In the genomic region with DNA sequence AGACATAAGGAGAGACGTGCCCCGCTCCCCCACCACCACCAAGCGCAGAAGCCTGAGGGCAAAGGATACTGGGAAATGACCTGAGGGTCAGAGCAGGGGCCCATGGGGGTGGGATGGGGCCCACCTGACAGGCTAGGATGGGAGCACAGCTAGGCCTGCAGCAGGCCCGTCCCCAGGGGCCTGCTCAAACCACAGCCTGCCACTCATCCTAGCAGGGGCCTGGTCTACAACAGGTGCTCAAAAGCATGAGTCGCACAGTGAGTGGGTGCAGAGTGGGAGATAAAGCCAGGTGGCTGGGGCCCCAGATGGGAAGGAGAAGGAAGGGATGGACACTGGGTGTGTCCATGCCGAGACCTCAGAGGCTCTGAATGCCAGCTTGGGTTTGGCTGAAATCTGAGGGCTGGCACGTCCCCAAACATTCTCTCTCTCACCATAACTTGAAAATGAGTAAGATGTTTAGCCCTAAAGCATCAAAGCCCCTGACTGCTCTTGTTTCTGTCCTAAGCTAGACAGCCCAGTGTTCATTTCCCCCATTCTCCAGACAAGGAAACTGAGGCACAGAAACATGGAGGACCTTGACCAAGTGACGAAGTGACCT, we compare ENCODE assay signal across 7 cellular contexts.
A peak's percentile ranks its signal among the peaks of the same experiment; 100 is the strongest.
DNase-seq lines count a peak whose midpoint lies in the region; ATAC-seq lines count a peak whose summit lies in the region.
"Not testable (repeated sequence)": the region's sequence is repeated elsewhere in the genome, so short reads cannot be mapped to it uniquely, and the experiment has no call there.

No MANE protein-coding gene starts in this region.

- peak; percentile 70 for DNase-seq in RPMI8226
- not testable (repeated sequence) for DNase-seq in memory B cell (ENCODE audit: low spot score in 2 of 2)

- not testable (repeated sequence) for H3K4me1 Mint-ChIP-seq in memory B cell

- not testable (repeated sequence) for H3K27ac Mint-ChIP-seq in memory B cell

- H3K27me3 Mint-ChIP-seq in memory B cell: not testable (repeated sequence)

- not testable (repeated sequence) for H3K36me3 Mint-ChIP-seq in memory B cell

- not testable (repeated sequence) for H3K9me3 Mint-ChIP-seq in memory B cell

- not testable (repeated sequence) for H3K4me3 Mint-ChIP-seq in memory B cell

- ATAC-seq in GM18502 (IDR thresholded peaks at IDR 0.05; ENCODE audit: poor library complexity, unreplicated experiment) (peak; percentile 70), GM19025 (IDR thresholded peaks at IDR 0.05; ENCODE audit: low read depth, unreplicated experiment) (peak; percentile 62), GM21786 (IDR thresholded peaks at IDR 0.05; ENCODE audit: unreplicated experiment) (peak; percentile 56), HG03108 (IDR thresholded peaks at IDR 0.05; ENCODE audit: unreplicated experiment) (peak; percentile 58), HG03565 (IDR thresholded peaks at IDR 0.05; ENCODE audit: unreplicated experiment) (peak; percentile 65), memory B cell (ENCODE audit: low read depth) (peak; percentile 76)
